ENCODE assay signal across 2 cellular contexts in the genomic region with DNA sequence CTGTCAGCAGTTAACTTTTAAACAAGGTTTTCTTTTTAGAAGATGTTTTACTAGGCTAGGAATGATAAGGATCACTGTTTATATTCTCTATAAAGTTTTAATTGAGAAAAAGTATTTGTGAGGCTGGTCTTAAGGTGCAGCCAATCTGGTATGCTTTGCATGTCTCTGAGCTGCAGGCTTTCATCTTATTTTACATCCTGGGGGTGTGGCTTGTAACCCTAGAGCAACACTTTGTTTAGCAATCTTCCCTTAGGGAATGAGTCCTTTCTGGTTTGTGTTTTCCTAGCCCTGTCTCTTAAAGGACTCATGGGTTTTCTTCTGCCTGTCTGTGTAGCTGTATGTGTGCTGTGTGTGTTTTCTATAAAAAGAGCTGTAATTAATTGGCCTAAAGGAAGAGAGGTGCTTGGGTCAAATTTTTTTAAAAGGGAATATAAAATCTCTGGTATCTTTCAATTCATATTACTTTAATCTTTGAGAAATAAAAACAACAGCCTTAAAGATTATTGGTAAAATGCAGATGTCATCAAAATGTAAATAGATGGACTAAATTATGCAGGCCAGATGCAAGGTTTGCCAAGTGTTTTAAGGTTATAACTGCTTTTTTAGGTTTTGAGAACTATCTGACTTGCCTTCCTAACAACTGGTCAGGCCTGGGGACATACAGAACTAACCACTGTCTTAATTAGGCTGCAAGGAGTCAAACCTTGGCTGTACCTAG.
TF ChIP-seq lines count a peak whose summit lies in the region.

No MANE protein-coding gene starts in this region.

TF ChIP-seq in HepG2, 621 proteins besides CTCF, POLR2A, EP300 and RAD21:
- TF ChIP-seq MAFK (conservative IDR thresholded peaks at IDR 0.05 in 1 of 2, IDR thresholded peaks at IDR 0.05 in 1 of 2; ENCODE audit: low read length in 2 of 2), result peak; percentile 46 to 81; a peak in 3 of 4 replicates
- TF ChIP-seq, protein P1, sequence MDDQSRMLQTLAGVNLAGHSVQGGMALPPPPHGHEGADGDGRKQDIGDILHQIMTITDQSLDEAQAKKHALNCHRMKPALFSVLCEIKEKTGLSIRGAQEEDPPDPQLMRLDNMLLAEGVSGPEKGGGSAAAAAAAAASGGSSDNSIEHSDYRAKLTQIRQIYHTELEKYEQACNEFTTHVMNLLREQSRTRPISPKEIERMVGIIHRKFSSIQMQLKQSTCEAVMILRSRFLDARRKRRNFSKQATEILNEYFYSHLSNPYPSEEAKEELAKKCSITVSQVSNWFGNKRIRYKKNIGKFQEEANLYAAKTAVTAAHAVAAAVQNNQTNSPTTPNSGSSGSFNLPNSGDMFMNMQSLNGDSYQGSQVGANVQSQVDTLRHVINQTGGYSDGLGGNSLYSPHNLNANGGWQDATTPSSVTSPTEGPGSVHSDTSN (CRISPR knock-in tag; IDR thresholded peaks at IDR 0.05; ENCODE audit: borderline replicate concordance), result no peak
- TF ChIP-seq ZNF616 (CRISPR knock-in tag; IDR thresholded peaks at IDR 0.05; ENCODE audit: low read depth), result no peak
- peak; percentile 54 for TF ChIP-seq MAFF (IDR thresholded peaks at IDR 0.05; ENCODE audit: low read depth, low read length)

TF ChIP-seq in WTC11, 78 proteins besides CTCF, POLR2A, EP300 and RAD21:
- TF ChIP-seq, protein P2, sequence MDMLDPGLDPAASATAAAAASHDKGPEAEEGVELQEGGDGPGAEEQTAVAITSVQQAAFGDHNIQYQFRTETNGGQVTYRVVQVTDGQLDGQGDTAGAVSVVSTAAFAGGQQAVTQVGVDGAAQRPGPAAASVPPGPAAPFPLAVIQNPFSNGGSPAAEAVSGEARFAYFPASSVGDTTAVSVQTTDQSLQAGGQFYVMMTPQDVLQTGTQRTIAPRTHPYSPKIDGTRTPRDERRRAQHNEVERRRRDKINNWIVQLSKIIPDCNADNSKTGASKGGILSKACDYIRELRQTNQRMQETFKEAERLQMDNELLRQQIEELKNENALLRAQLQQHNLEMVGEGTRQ (CRISPR knock-in tag; IDR thresholded peaks at IDR 0.05), result no peak
- no peak for TF ChIP-seq ZNF396 (CRISPR knock-in tag; IDR thresholded peaks at IDR 0.05; ENCODE audit: borderline replicate concordance)
